13 cellular contexts compared by ENCODE assay signal in genomic region chr9:126366366-126367011, GRCh38. TPM values are rescaled to one million over a fixed set of nuclear protein-coding genes. Genes with fewer than 3 reads are reported as not detected.
DNase-seq lines count a peak whose midpoint lies in the region; ATAC-seq and TF ChIP-seq lines count a peak whose summit lies in the region.
"Had no signal": no experiment of that assay in that cellular context is flagged by ENCODE, and none has a peak within 500 bp of the region (broad histone marks: within the 10 kb centered on the region; RNA-seq: fewer than 3 reads in every experiment).

No MANE protein-coding gene starts in this region.

- no peaks in the 10 kb centered on the region for H3K79me2 ChIP-seq in osteoblast (ENCODE audit: insufficient read depth, low read length)

- peak overlapping the region; percentile 1 to 80 (median 55) for H3K27ac Mint-ChIP-seq in brain
- peak overlapping the region; percentile 18 for H3K27ac Mint-ChIP-seq in progenitor cell of endocrine pancreas
- H3K27ac Mint-ChIP-seq: stimulated activated naive CD8-positive, alpha-beta T cell treated with anti-CD3 and anti-CD28 coated beads, Interleukin-15, Interleukin-2, amounts not matched to agents 100 ng/mL and 50 ng/mL, for 24 hours had no signal

- intact Hi-C loops in left ventricle myocardium superior (cut with micrococcal nuclease) = no loop called here

- H3K27me3 ChIP-seq in osteoblast (ENCODE audit: insufficient read depth, low read length) = no peaks in the 10 kb centered on the region

- H3K27ac ChIP-seq in osteoblast (ENCODE audit: low read depth, low read length) = no peak overlapping the region
- H3K27ac ChIP-seq: C4-2B had no signal

- DNase-seq in G401 (ENCODE audit: low spot score) = peak; percentile 40
- peak; percentile 66 for DNase-seq in left ventricle myocardium superior
- no peak for DNase-seq in progenitor cell of endocrine pancreas (ENCODE audit: low spot score, unreplicated experiment)
- no peak for DNase-seq in activated CD8-positive, alpha-beta memory T cell treated with anti-CD3 and anti-CD28 coated beads for 24 hours
- DNase-seq in AML-193 (lab: John Stamatoyannopoulos, UW) = no peak
- DNase-seq in osteoblast (ENCODE audit: insufficient read length, low spot score, missing footprints) = no peak
- DNase-seq: activated T-cell treated with anti-CD3 and anti-CD28 coated beads, Interleukin-2, amount 50 U/mL, for 4 hours; GDM1; NCI-H187 had no signal

- in situ Hi-C loops in G401 (cut with HindIII; ENCODE audit: low sequenced_read_pairs) = no loop called here

- H3K36me3 Mint-ChIP-seq in brain (peaks cover 70% of the 10 kb centered on the region), progenitor cell of endocrine pancreas (ENCODE audit: insufficient read depth) (peaks cover 26% of the 10 kb centered on the region)

- H3K4me1 ChIP-seq in osteoblast (ENCODE audit: insufficient read depth, low read length) = no peaks in the 10 kb centered on the region

- no peak overlapping the region for H3K4me3 ChIP-seq in osteoblast (ENCODE audit: insufficient read depth, low read length)

- H3K9me3 ChIP-seq in osteoblast (ENCODE audit: low read depth, low read length) = no peaks in the 10 kb centered on the region

- H4K20me1 ChIP-seq in osteoblast (ENCODE audit: insufficient read depth, low read length) = no peaks in the 10 kb centered on the region

- H3K27me3 Mint-ChIP-seq in brain = no peaks in the 10 kb centered on the region
- no peaks in the 10 kb centered on the region for H3K27me3 Mint-ChIP-seq in progenitor cell of endocrine pancreas
- H3K27me3 Mint-ChIP-seq: stimulated activated naive CD8-positive, alpha-beta T cell treated with anti-CD3 and anti-CD28 coated beads, Interleukin-15, Interleukin-2, amounts not matched to agents 100 ng/mL and 50 ng/mL, for 24 hours had no signal

- no peak overlapping the region for H2AFZ ChIP-seq in osteoblast (ENCODE audit: low read length)

- TF ChIP-seq CTCF in brain (conservative IDR thresholded peaks at IDR 0.05) (no peak), progenitor cell of endocrine pancreas (IDR thresholded peaks at IDR 0.05; ENCODE audit: unreplicated experiment) (no peak), osteoblast (IDR thresholded peaks at IDR 0.05; ENCODE audit: extremely low read depth, low read depth, low read length) (no peak)

- H3K36me3 ChIP-seq in osteoblast (ENCODE audit: insufficient read depth, low read length) = no peaks in the 10 kb centered on the region

- peaks cover 32% of the 10 kb centered on the region for H3K4me1 Mint-ChIP-seq in brain
- H3K4me1 Mint-ChIP-seq in progenitor cell of endocrine pancreas (ENCODE audit: low read depth) = peaks cover 11% of the 10 kb centered on the region

- ATAC-seq in left ventricle myocardium superior = peak; percentile 94
- ATAC-seq in HG03432 (IDR thresholded peaks at IDR 0.05; ENCODE audit: unreplicated experiment) = no peak
- ATAC-seq: activated T-cell treated with anti-CD3 and anti-CD28 coated beads, Interleukin-2, amount 50 U/mL, for 4 hours had no signal

- no peak overlapping the region for H3K4me2 ChIP-seq in osteoblast (ENCODE audit: insufficient read depth, low read length)

- H3K9me3 Mint-ChIP-seq in brain (peaks cover 20 to 32% (median 25%) of the 10 kb centered on the region in 5 experiments), progenitor cell of endocrine pancreas (ENCODE audit: low read depth) (peaks cover 14% of the 10 kb centered on the region)

- H3K4me3 Mint-ChIP-seq in brain (no peak overlapping the region), progenitor cell of endocrine pancreas (ENCODE audit: low read depth) (no peak overlapping the region)
- H3K4me3 Mint-ChIP-seq: activated T-cell treated with anti-CD3 and anti-CD28 coated beads, Interleukin-2, amount 50 U/mL, for 4 hours; stimulated activated naive CD8-positive, alpha-beta T cell treated with anti-CD3 and anti-CD28 coated beads, Interleukin-15, Interleukin-2, amounts not matched to agents 100 ng/mL and 50 ng/mL, for 24 hours had no signal

RNA-seq across cellular contexts. Expression of gene MVB12B, which starts 39.9 kb away (rescaled TPM):
- 7.0 and 7.7 TPM in 2 replicates for total RNA-seq in G401 (2014; rRNA removed; shearing (Covaris generic))
- 42.1 TPM for polyA plus RNA-seq in brain (ENCODE audit: insufficient read depth, low read depth, low replicate concordance)
- total RNA-seq in left ventricle myocardium superior (11.8 TPM), progenitor cell of endocrine pancreas (34.6 and 34.8 TPM in 2 replicates), osteoblast (5.4 and 8.0 TPM in 2 replicates)

Comparison
In these comparisons a context has a peak if more than half of its experiments do, and no peak if none do; other contexts are left out.
1. DNase-seq: peak in G401 (single experiment) and left ventricle myocardium superior (single experiment); none in progenitor cell of endocrine pancreas (single experiment), activated CD8-positive, alpha-beta memory T cell treated with anti-CD3 and anti-CD28 coated beads for 24 hours (single experiment), AML-193 (0 of 2) and osteoblast (single experiment).